8 cellular contexts compared by ENCODE assay signal in the genomic region with DNA sequence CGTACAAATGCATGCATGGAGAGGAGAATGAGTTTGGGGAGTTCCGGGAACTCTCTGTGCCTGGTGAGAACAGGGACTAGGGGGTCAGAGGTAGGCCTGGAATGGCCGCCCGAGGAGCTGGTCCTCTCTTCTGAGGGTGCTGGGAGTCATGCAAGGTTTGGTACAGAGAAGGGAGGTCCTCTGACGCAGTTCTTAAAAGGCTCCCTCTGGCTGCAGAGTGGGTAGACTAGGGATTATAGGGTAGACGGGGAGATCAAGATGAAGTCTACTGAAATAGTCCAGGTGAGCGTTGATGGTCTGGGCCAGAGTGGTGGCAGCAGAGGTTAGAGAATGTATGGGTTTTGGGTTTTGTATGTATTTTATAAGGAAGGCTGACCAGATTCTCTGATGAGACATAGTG. TPM values are rescaled to one million over a fixed set of nuclear protein-coding genes. Genes with fewer than 3 reads are reported as not detected.
DNase-seq lines count a peak whose midpoint lies in the region; ATAC-seq and TF ChIP-seq lines count a peak whose summit lies in the region.

No MANE protein-coding gene starts in this region.

- DNase-seq in foreskin keratinocyte (peak; percentile 14 to 32), gastrocnemius medialis (no peak), RPMI8226 (no peak), NOMO-1 treated with DMSO at 0.1 percent for 48 hours (lab: John Stamatoyannopoulos, UW; ENCODE audit: unreplicated experiment) (no peak), posterior vena cava (ENCODE audit: low spot score) (no peak)
- DNase-seq in stimulated activated CD8-positive, alpha-beta memory T cell treated with anti-CD3 and anti-CD28 coated beads, Interleukin-4, amount 100 ng/mL, for 48 hours, result no peak

- peak; percentile 46 for TF ChIP-seq CTCF in foreskin keratinocyte (conservative IDR thresholded peaks at IDR 0.05)
- TF ChIP-seq CTCF in gastrocnemius medialis (IDR thresholded peaks at IDR 0.05 in 4 of 5, conservative IDR thresholded peaks at IDR 0.05 in 1 of 5), result no peak

- H3K4me3 ChIP-seq in gastrocnemius medialis, result peak overlapping the region; percentile 77 to 99 (median 93)

- TF ChIP-seq POLR2A in gastrocnemius medialis (IDR thresholded peaks at IDR 0.05), result no peak

- H3K36me3 ChIP-seq in gastrocnemius medialis, result peaks cover 0 to 40% of the 10 kb centered on the region in 2 donors

- H3K27me3 ChIP-seq in foreskin keratinocyte, result no peaks in the 10 kb centered on the region
- no peaks in the 10 kb centered on the region for H3K27me3 ChIP-seq in gastrocnemius medialis

- intact Hi-C loops in gastrocnemius medialis (cut with DNase I; ENCODE audit: low total_unique reads), result loop anchor here (1.0 to 5.0 kb wide), 3 partner anchors 11 to 73 kb away; partner anchors contain the start of genes TRAPPC2B, ZNF547 and ZNF548
- intact Hi-C loops in posterior vena cava (cut with DNase I), result no loop called here

- no peaks in the 10 kb centered on the region for H3K9me3 ChIP-seq in gastrocnemius medialis

- peak overlapping the region; percentile 52 for H3K27ac ChIP-seq in foreskin keratinocyte
- peak overlapping the region; percentile 78 to 96 (median 92) for H3K27ac ChIP-seq in gastrocnemius medialis

- in situ Hi-C loops in gastrocnemius medialis (cut with MboI; ENCODE audit: low sequenced_read_pairs in 4 of 4), result loop anchor here in 1 of 4 donors (5.0 kb wide), 1 partner anchor 70 kb away; the partner anchor contains the start of gene ZNF460

- H3K4me1 ChIP-seq in foreskin keratinocyte, result peaks cover 7% of the 10 kb centered on the region
- peaks cover 22 to 29% of the 10 kb centered on the region in 2 donors for H3K4me1 ChIP-seq in gastrocnemius medialis

- peak; percentile 7 for ATAC-seq in GM18909 (IDR thresholded peaks at IDR 0.05; ENCODE audit: poor library complexity, unreplicated experiment)
- ATAC-seq in SK-N-SH treated with all-trans-retinoic acid at 6 μM for 48 hours, result peak; percentile 8
- ATAC-seq in foreskin keratinocyte, result peak; percentile 50
- no peak for ATAC-seq in gastrocnemius medialis

TF ChIP-seq in SK-N-SH treated with all-trans-retinoic acid at 6 μM for 48 hours, 23 proteins besides CTCF, POLR2A, EP300 and RAD21:
- TF ChIP-seq PATZ1 (CRISPR knock-in tag; IDR thresholded peaks at IDR 0.05; ENCODE audit: borderline replicate concordance) (no peak), RARB (CRISPR knock-in tag; IDR thresholded peaks at IDR 0.05) (no peak)

RNA-seq across cellular contexts. Expression of gene ZNF304, which starts 0.8 kb away (rescaled TPM):
- total RNA-seq in foreskin keratinocyte (8.7 and 9.6 TPM in 2 replicates), gastrocnemius medialis (1 to 10 TPM; 4.1 to 6.5 (median 4.8) TPM), posterior vena cava (1 to 10 TPM; 8.3 to 9.4 TPM)
- 2.4 and 2.7 TPM in 2 replicates for polyA plus RNA-seq in foreskin keratinocyte

RNA-seq across cellular contexts. Expression of gene TRAPPC2B, which starts 11.5 kb away (rescaled TPM):
- total RNA-seq in foreskin keratinocyte (9.6 and 11.0 TPM in 2 replicates), gastrocnemius medialis (10 to 100 TPM; 34.4 to 47.4 (median 40.8) TPM), posterior vena cava (1 to 10 TPM; 7.5 to 9.2 TPM)
- polyA plus RNA-seq in foreskin keratinocyte, result 14.8 and 16.5 TPM in 2 replicates

RNA-seq across cellular contexts. Expression of gene ZNF547, which starts 11.5 kb away (rescaled TPM):
- total RNA-seq in foreskin keratinocyte (1.7 and 3.2 TPM in 2 replicates), gastrocnemius medialis (1 to 10 TPM in 3 of 4 donors, under 1 TPM in 1; 0.58 to 4.4 (median 2.6) TPM), posterior vena cava (1 to 10 TPM; 2.4 to 3.5 TPM)
- polyA plus RNA-seq in foreskin keratinocyte, result 1.1 and 1.4 TPM in 2 replicates

RNA-seq across cellular contexts. Expression of gene ZNF543, which starts 31.6 kb away (rescaled TPM):
- total RNA-seq in foreskin keratinocyte, result 6.9 TPM in 2 replicates
- polyA plus RNA-seq in foreskin keratinocyte, result 0.54 and 0.79 TPM in 2 replicates
- total RNA-seq in gastrocnemius medialis, result 10 to 100 TPM in 1 of 4 donors, 1 to 10 TPM in 3; 5.8 to 11.5 (median 8.3) TPM
- total RNA-seq in posterior vena cava, result 1 to 10 TPM; 5.0 to 6.8 TPM

RNA-seq across cellular contexts. Expression of gene ZNF548, which starts 37.8 kb away (rescaled TPM):
- total RNA-seq in foreskin keratinocyte (8.7 and 9.3 TPM in 2 replicates), gastrocnemius medialis (10 to 100 TPM in 1 of 4 donors, 1 to 10 TPM in 3; 6.1 to 10.4 (median 8.3) TPM), posterior vena cava (10 to 100 TPM; 16.4 to 18.7 TPM)
- polyA plus RNA-seq in foreskin keratinocyte, result 1.6 and 2.3 TPM in 2 replicates

Comparison
In these comparisons a context has a peak if more than half of its experiments do, and no peak if none do; other contexts are left out.
1. ATAC-seq: peak in GM18909 (single experiment), SK-N-SH treated with all-trans-retinoic acid at 6 μM for 48 hours (single experiment) and foreskin keratinocyte (single experiment); none in gastrocnemius medialis (0 of 2).
2. DNase-seq: peak in foreskin keratinocyte (2 of 2); none in gastrocnemius medialis (0 of 2), RPMI8226 (single experiment), NOMO-1 treated with DMSO at 0.1 percent for 48 hours (single experiment), stimulated activated CD8-positive, alpha-beta memory T cell treated with anti-CD3 and anti-CD28 coated beads, Interleukin-4, amount 100 ng/mL, for 48 hours (single experiment) and posterior vena cava (single experiment).